8 cellular contexts compared by ENCODE assay signal in genomic region chr11:130068986-130069683, GRCh38. TPM values are rescaled to one million over a fixed set of nuclear protein-coding genes. Genes with fewer than 3 reads are reported as not detected.
DNase-seq lines count a peak whose midpoint lies in the region; ATAC-seq, FAIRE-seq and TF ChIP-seq lines count a peak whose summit lies in the region.

No MANE protein-coding gene starts in this region.

- BruUV-seq in HCT116 (replicated peaks; lab: Mats Ljungman, UMichigan), result TSS peak; percentile 56
- TSS peak; percentile 72 for BruUV-seq in K562 (replicated peaks; lab: Mats Ljungman, UMichigan)

- no peak for TF ChIP-seq EP300 in K562 (IDR thresholded peaks at IDR 0.05; ENCODE audit: low read length)

- H3K9ac ChIP-seq in HCT116 (ENCODE audit: low read length), result peak overlapping the region; percentile 60
- H3K9ac ChIP-seq in Loucy (ENCODE audit: low read depth, low read length, poor library complexity, severe bottlenecking), result peak overlapping the region; percentile 74
- peak overlapping the region; percentile 57 to 90 for H3K9ac ChIP-seq in K562 (ENCODE audit: insufficient read depth in 1 of 2, low read depth in 2 of 2, low read length in 2 of 2)

- WGBS in K562 (ENCODE audit: insufficient coverage, low coverage, missing lambda C conversion rate), result 5% methylated on average over 54 of the region's 56 CpGs
- WGBS in iPS DF 6.9 (ENCODE audit: insufficient coverage, insufficient read length), result no CpG with 5 or more reads among the region's 56 CpGs

- H3K4me3 ChIP-seq in HCT116 (replicated peaks in 1 of 2; ENCODE audit: low read depth in 1 of 2, low read length in 2 of 2) (peak overlapping the region; percentile 46 to 79), Loucy (ENCODE audit: low read length, poor library complexity, severe bottlenecking) (peak overlapping the region; percentile 87), K562 (peak overlapping the region; percentile 78), iPS DF 6.9 (ENCODE audit: low read length) (peak overlapping the region; percentile 68; the same call in 1 of the 2 replicates)

- intact Hi-C loops in HCT116 (cut with micrococcal nuclease), result loop anchor here (5.0 kb wide), 1 partner anchor 67 kb away; the partner anchor contains the start of gene PRDM10
- intact Hi-C loops in K562 (cut with micrococcal nuclease), result loop anchor here (1.0 to 2.0 kb wide), 3 partner anchors 64 to 146 kb away; partner anchors contain the start of gene PRDM10
- intact Hi-C loops in sciatic nerve (cut with DNase I), result loop anchor here (10.0 kb wide), 1 partner anchor 64 kb away; the partner anchor contains the start of gene PRDM10

- no peaks in the 10 kb centered on the region for H3K27me3 ChIP-seq in HCT116 (ENCODE audit: insufficient read depth, low read length)
- H3K27me3 ChIP-seq in Loucy (ENCODE audit: insufficient read depth, low read length, poor library complexity, severe bottlenecking), result no peaks in the 10 kb centered on the region
- H3K27me3 ChIP-seq in K562 (ENCODE audit: control insufficient read depth in 2 of 2, insufficient read depth in 2 of 2, low read length in 2 of 2), result no peaks in the 10 kb centered on the region
- peaks cover 4% of the 10 kb centered on the region; the same call in 1 of the 2 replicates for H3K27me3 ChIP-seq in iPS DF 6.9 (ENCODE audit: control insufficient read depth, insufficient read depth, low read length)

- POLR2A ChIA-PET in HCT116 (lab: Charles Lee), result interaction anchor here (1.0 to 2.1 kb wide), 3 partner anchors 12 to 67 kb away, joined by 3 to 6 read pairs (median 4); partner anchors contain the start of gene PRDM10
- POLR2A ChIA-PET in K562 (lab: Yijun Ruan, JAX), result interaction anchor here (1.3 to 3.2 kb wide), 7 partner anchors 13 to 143 kb away, joined by 4 to 35 read pairs (median 11); partner anchors contain the start of gene PRDM10

- CTCF ChIA-PET in HCT116 (lab: Charles Lee) (no interaction called here), K562 (lab: Yijun Ruan, JAX; ENCODE audit: low intra/inter-chr PET ratio) (no interaction called here)

- peaks cover 36% of the 10 kb centered on the region for H3K79me2 ChIP-seq in HCT116 (ENCODE audit: insufficient read depth, low read length)
- peaks cover 40% of the 10 kb centered on the region for H3K79me2 ChIP-seq in Loucy (ENCODE audit: insufficient read depth, low read length)
- H3K79me2 ChIP-seq in K562 (ENCODE audit: control insufficient read depth, insufficient read depth, low read length), result peaks cover 43% of the 10 kb centered on the region

- H3K4me2 ChIP-seq in HCT116 (ENCODE audit: low read length) (peak overlapping the region; percentile 80), Loucy (ENCODE audit: low read depth, low read length, poor library complexity, severe bottlenecking) (peak overlapping the region; percentile 76), K562 (ENCODE audit: insufficient read depth, low read length) (peak overlapping the region; percentile 74)

- no peak overlapping the region for H2AFZ ChIP-seq in HCT116 (ENCODE audit: low read depth, low read length, poor library complexity, severe bottlenecking)
- H2AFZ ChIP-seq in Loucy (ENCODE audit: low read length), result peak overlapping the region; percentile 93
- H2AFZ ChIP-seq in K562 (ENCODE audit: low read depth, low read length), result peak overlapping the region; percentile 88

- RAD21 ChIA-PET in HCT116 (lab: Charles Lee; ENCODE audit: low non-redundant PET in 1 of 2, low total read pairs in 2 of 2, uncharacterized antibody in 2 of 2, unreplicated experiment in 2 of 2), result no interaction called here

- H3K9me3 ChIP-seq in HCT116 (ENCODE audit: control insufficient read depth in 1 of 2, insufficient read depth in 1 of 2, low read depth in 1 of 2, low read length in 2 of 2), result no peaks in the 10 kb centered on the region
- no peaks in the 10 kb centered on the region for H3K9me3 ChIP-seq in Loucy (ENCODE audit: insufficient read depth, low read depth, low read length)
- H3K9me3 ChIP-seq in K562 (replicated peaks; ENCODE audit: control insufficient read depth, insufficient read depth, low read depth, low read length), result no peaks in the 10 kb centered on the region
- no peaks in the 10 kb centered on the region for H3K9me3 ChIP-seq in iPS DF 6.9 (ENCODE audit: control insufficient read depth, insufficient read depth, low read length)

- H3K9me1 ChIP-seq in K562 (ENCODE audit: control insufficient read depth, insufficient read depth, low read length), result no peaks in the 10 kb centered on the region

- TF ChIP-seq POLR2A in HCT116 (IDR thresholded peaks at IDR 0.05; ENCODE audit: borderline replicate concordance, extremely low read depth, insufficient read depth, insufficient read length) (no peak), K562 (conservative IDR thresholded peaks at IDR 0.05) (no peak)

- in situ Hi-C loops in K562 (cut with MboI), result no loop called here

- no peaks in the 10 kb centered on the region for H3K9me2 ChIP-seq in HCT116 (ENCODE audit: insufficient read depth)
- H3K9me2 ChIP-seq in Loucy (replicated peaks; ENCODE audit: low read depth, low read length), result no peaks in the 10 kb centered on the region

- H4K20me1 ChIP-seq in HCT116 (ENCODE audit: insufficient read depth) (no peaks in the 10 kb centered on the region), Loucy (ENCODE audit: insufficient read depth, low read length, poor library complexity, severe bottlenecking) (peaks cover 30% of the 10 kb centered on the region), K562 (replicated peaks; ENCODE audit: control insufficient read depth, insufficient read depth, low read length) (peaks cover 11% of the 10 kb centered on the region)

- ATAC-seq in HCT116, result peak; percentile 66
- peak; percentile 60 for ATAC-seq in K562
- peak; percentile 80 for ATAC-seq in sciatic nerve

- DNase-seq in HCT116 (ENCODE audit: low read depth, low spot score) (peak; percentile 35), SW480 (ENCODE audit: low spot score) (peak; percentile 82), K562 (ENCODE audit: extremely low read depth in 1 of 4, low spot score in 3 of 4) (no peak), iPS DF 6.9 (ENCODE audit: low read depth, low spot score) (no peak), sciatic nerve (ENCODE audit: low spot score) (no peak), mesenteric fat pad (ENCODE audit: low spot score) (no peak)

- H3K36me3 ChIP-seq in HCT116 (ENCODE audit: control insufficient read depth in 1 of 2, insufficient read depth in 2 of 2, low read length in 2 of 2) (no peaks in the 10 kb centered on the region), Loucy (ENCODE audit: insufficient read depth, low read length) (no peaks in the 10 kb centered on the region), K562 (ENCODE audit: control insufficient read depth, insufficient read depth, low read length) (no peaks in the 10 kb centered on the region), iPS DF 6.9 (ENCODE audit: control insufficient read depth, insufficient read depth, low read length) (no peaks in the 10 kb centered on the region)

- FAIRE-seq in K562 (lab: Jason Lieb, UNC), result no peak

- TF ChIP-seq RAD21 in HCT116 (IDR thresholded peaks at IDR 0.05; ENCODE audit: low read depth), result no peak
- no peak; a peak in 1 of 4 replicates for TF ChIP-seq RAD21 in K562 (CRISPR knock-in tag; conservative IDR thresholded peaks at IDR 0.05 in 1 of 2, IDR thresholded peaks at IDR 0.05 in 1 of 2)

- no peaks in the 10 kb centered on the region for H3F3A ChIP-seq in Loucy (ENCODE audit: low read depth)

- TF ChIP-seq CTCF in GM12873 (IDR thresholded peaks at IDR 0.05; ENCODE audit: insufficient read depth, low read depth, low read length, missing control alignments) (peak; percentile 6), HCT116 (IDR thresholded peaks at IDR 0.05 in 2 of 3, conservative IDR thresholded peaks at IDR 0.05 in 1 of 3; ENCODE audit: borderline replicate concordance in 1 of 3, insufficient read depth in 1 of 3, low read depth in 2 of 3, low read length in 2 of 3) (no peak), Loucy (conservative IDR thresholded peaks at IDR 0.05; ENCODE audit: low read length) (no peak), K562 (IDR thresholded peaks at IDR 0.05 in 2 of 3, conservative IDR thresholded peaks at IDR 0.05 in 1 of 3; ENCODE audit: insufficient read depth in 2 of 3, low read depth in 1 of 3, low read length in 3 of 3) (0 out of 6 replicates have a peak, but pooled peaks of 1 of the 3 experiments have one; percentile 6)

- H3K27ac ChIP-seq in HCT116 (ENCODE audit: low read depth, low read length) (peak overlapping the region; percentile 60), K562 (ENCODE audit: extremely low read depth, low read depth, low read length) (peak overlapping the region; percentile 53), iPS DF 6.9 (ENCODE audit: low read length) (no peak overlapping the region)

- H3K4me1 ChIP-seq in HCT116 (ENCODE audit: control insufficient read depth in 1 of 2, insufficient read depth in 2 of 2, low read length in 2 of 2), result peaks cover 13 to 29% of the 10 kb centered on the region in 2 experiments; a peak in 3 of 4 replicates
- H3K4me1 ChIP-seq in Loucy (ENCODE audit: insufficient read depth, low read length, poor library complexity, severe bottlenecking), result peaks cover 25% of the 10 kb centered on the region
- peaks cover 11 to 21% of the 10 kb centered on the region in 2 experiments; a peak in 4 of 5 replicates for H3K4me1 ChIP-seq in K562 (replicated peaks in 1 of 2; ENCODE audit: control insufficient read depth in 2 of 2, insufficient read depth in 2 of 2, low read length in 2 of 2)
- peaks cover 1% of the 10 kb centered on the region for H3K4me1 ChIP-seq in iPS DF 6.9 (ENCODE audit: control insufficient read depth, insufficient read depth, low read length)

RNA-seq across cellular contexts. Expression of gene APLP2, which starts 0.6 kb away (rescaled TPM):
- total RNA-seq in HCT116 (2021; ENCODE audit: unreplicated experiment) (210 TPM), K562 (2014; rRNA removed) (112 and 119 TPM in 2 replicates), K562 (2014; rRNA removed; fragmentation: Illumina TruSeq; extraction: Trizol) (98.9 and 103 TPM in 2 replicates), K562 (2015; rRNA removed; fragmentation: Illumina TruSeq; extraction: Trizol) (113 and 118 TPM in 2 replicates), K562 (2021) (126 and 138 TPM in 2 replicates), sciatic nerve (222 TPM), mesenteric fat pad (298 TPM)
- polyA plus RNA-seq in HCT116 (2012), result 208 and 234 TPM in 2 replicates
- 172 and 218 TPM in 2 replicates for total RNA-seq in K562 (2011; cell fraction: chromatin; rRNA removed; ENCODE audit: low replicate concordance)
- total RNA-seq in K562 (2011; cell fraction: nucleolus; rRNA removed), result 144 and 155 TPM in 2 replicates
- total RNA-seq in K562 (2011; cell fraction: nucleoplasm; rRNA removed), result 223 and 231 TPM in 2 replicates
- polyA plus RNA-seq in K562 (2011; rRNA removed) (96.7 and 123 TPM in 2 replicates), K562 (2014; fragmentation: Illumina TruSeq; extraction: Trizol) (153 and 164 TPM in 2 replicates), K562 (2014; fragmentation: Nextera tagmentation; extraction: Ambion mirVana) (10 to 100 TPM; 17.4 to 20.3 TPM), K562 (2014; rRNA removed) (111 and 116 TPM in 2 replicates)
- 49.3 and 68.5 TPM in 2 replicates for polyA plus RNA-seq in K562 (2011; cell fraction: cytosol; rRNA removed)
- 59.6 and 88.1 TPM in 2 replicates for polyA plus RNA-seq in K562 (2011; cell fraction: nucleus; rRNA removed)
- polyA plus RNA-seq in K562 (2012), result 118 and 143 TPM in 2 replicates
- polyA minus RNA-seq in K562 (2011; rRNA and poly(A)+ RNA removed), result 107 and 149 TPM in 2 replicates
- 41.6 and 47.6 TPM in 2 replicates for polyA minus RNA-seq in K562 (2011; cell fraction: cytosol; rRNA and poly(A)+ RNA removed)
- 28.7 and 31.2 TPM in 2 replicates for polyA minus RNA-seq in K562 (2011; cell fraction: nucleus; rRNA and poly(A)+ RNA removed)

Comparison
In these comparisons a context has a peak if more than half of its experiments do, and no peak if none do; other contexts are left out.
1. DNase-seq: peak in HCT116 (single experiment) and SW480 (single experiment); none in K562 (0 of 4), iPS DF 6.9 (single experiment), sciatic nerve (single experiment) and mesenteric fat pad (single experiment).
2. Peak in every context shown above with its lines, with median percentiles within 50 percentile points of each other: ATAC-seq, H3K4me2 ChIP-seq, H3K4me3 ChIP-seq and H3K9ac ChIP-seq.